Comparison of ENCODE assay signal across 6 cellular contexts in genomic region chr17:66755944-66756290, GRCh38.
"Had no signal": no experiment of that assay in that cellular context is flagged by ENCODE, and none has a peak within 500 bp of the region (broad histone marks: within the 10 kb centered on the region; RNA-seq: fewer than 3 reads in every experiment).

No MANE protein-coding gene starts in this region.

- ATAC-seq: GM23338, K562 had no signal

- H3K27ac Mint-ChIP-seq: GM23338, HFFc6 had no signal

- H3K4me3 ChIP-seq: GM23338, HAP-1, K562 had no signal

- DNase-seq: HFFc6, IMR-90, KG1 had no signal

- H3K4me1 Mint-ChIP-seq: GM23338 had no signal

- H3K9me3 Mint-ChIP-seq: GM23338, HFFc6 had no signal

- H2AFZ ChIP-seq: GM23338 had no signal

- H3K4me1 ChIP-seq: HAP-1 had no signal

- H3K4me2 ChIP-seq: GM23338 had no signal

- H3K4me3 Mint-ChIP-seq: GM23338, HFFc6 had no signal

- H3K9me3 ChIP-seq: HAP-1 had no signal
